Comparison of ENCODE assay signal across 27 cellular contexts in genomic region chr10:87066865-87067264, GRCh38. TPM values are rescaled to one million over a fixed set of nuclear protein-coding genes. Genes with fewer than 3 reads are reported as not detected.
"Had no signal": no experiment of that assay in that cellular context is flagged by ENCODE, and none has a peak within 500 bp of the region (broad histone marks: within the 10 kb centered on the region; RNA-seq: fewer than 3 reads in every experiment).

No MANE protein-coding gene starts in this region.

- H3K9me3 ChIP-seq: esophagus squamous epithelium, gastrocnemius medialis, stomach, suprapubic skin, tibial nerve had no signal

- H3K27me3 ChIP-seq: esophagus squamous epithelium, gastrocnemius medialis, stomach, suprapubic skin, tibial nerve had no signal

- H3K4me3 Mint-ChIP-seq: activated CD4-positive, alpha-beta memory T cell treated with anti-CD3 and anti-CD28 coated beads, Interleukin-2, amount 10 ng/mL, durations not matched to agents 7 days and 5 days; endodermal cell; mesothelial cell of epicardium; naive thymus-derived CD8-positive, alpha-beta T cell; T-helper 1 cell treated with Interleukin-12 subunit alpha and Interleukin-12 subunit beta and Interleukin-4 antibody, amounts not matched to agents 30 μg/mL and 1 μg/mL, for 36 hours had no signal

- H3K27ac Mint-ChIP-seq: mesothelial cell of epicardium had no signal

- ATAC-seq: gastrocnemius medialis; left ventricle myocardium superior; naive thymus-derived CD8-positive, alpha-beta T cell had no signal

- DNase-seq: activated CD4-positive, alpha-beta memory T cell treated with anti-CD3 and anti-CD28 coated beads, Interleukin-2, amount 10 ng/mL, durations not matched to agents 7 days and 5 days; activated CD4-positive, alpha-beta T cell treated with anti-CD3 and anti-CD28 coated beads for 48 hours; activated CD4-positive, CD25-positive, alpha-beta regulatory T cell; activated effector memory CD4-positive, alpha-beta T cell treated with anti-CD3 and anti-CD28 coated beads, Interleukin-2, amount 50 U/mL, for 16 hours; activated naive CD4-positive, alpha-beta T cell treated with anti-CD3 and anti-CD28 coated beads, Interleukin-2, amount 50 U/mL, for 16 hours; activated T-cell treated with anti-CD3 and anti-CD28 coated beads, Interleukin-2, amount 50 U/mL, for 1 hour; amniotic stem cell; cerebellar nuclear complex; endodermal cell; esophagus squamous epithelium; gastrocnemius medialis; hippocampal formation; left ventricle myocardium superior; mammary epithelial cell; naive thymus-derived CD8-positive, alpha-beta T cell; retina; stimulated activated CD4-positive, alpha-beta T cell treated with anti-CD3 and anti-CD28 coated beads, Interleukin-2, amount 100 ng/mL, for 48 hours; stomach had no signal

- H3K4me1 ChIP-seq: esophagus squamous epithelium, gastrocnemius medialis, stomach, suprapubic skin, tibial nerve had no signal

- H3K27ac ChIP-seq: coronary artery, esophagus squamous epithelium, gastrocnemius medialis, stomach, suprapubic skin, tibial nerve had no signal

- H3K9me3 Mint-ChIP-seq: activated CD4-positive, alpha-beta memory T cell treated with anti-CD3 and anti-CD28 coated beads, Interleukin-2, amount 10 ng/mL, durations not matched to agents 7 days and 5 days; endodermal cell; mesothelial cell of epicardium; naive thymus-derived CD8-positive, alpha-beta T cell; T-helper 1 cell treated with Interleukin-12 subunit alpha and Interleukin-12 subunit beta and Interleukin-4 antibody, amounts not matched to agents 30 μg/mL and 1 μg/mL, for 36 hours had no signal

- FAIRE-seq: bronchial epithelial cell had no signal

- H3K4me3 ChIP-seq: coronary artery, esophagus squamous epithelium, gastrocnemius medialis, stomach, suprapubic skin, tibial nerve had no signal

- H3K27me3 Mint-ChIP-seq: activated CD4-positive, alpha-beta memory T cell treated with anti-CD3 and anti-CD28 coated beads, Interleukin-2, amount 10 ng/mL, durations not matched to agents 7 days and 5 days; naive thymus-derived CD8-positive, alpha-beta T cell; progenitor cell of endocrine pancreas had no signal

RNA-seq across cellular contexts. Expression of gene FAM25A, which starts 46.8 kb away (rescaled TPM):
- total RNA-seq: activated CD4-positive, alpha-beta memory T cell treated with anti-CD3 and anti-CD28 coated beads, Interleukin-2, amount 10 ng/mL, durations not matched to agents 7 days and 5 days; endodermal cell; gastrocnemius medialis; left ventricle myocardium superior; mesothelial cell of epicardium; naive thymus-derived CD8-positive, alpha-beta T cell; osteocyte; progenitor cell of endocrine pancreas; stomach; tibial nerve; urinary bladder had no signal
- polyA plus RNA-seq: naive thymus-derived CD8-positive, alpha-beta T cell; urinary bladder had no signal
